ENCODE assay signal across 16 cellular contexts in the genomic region with DNA sequence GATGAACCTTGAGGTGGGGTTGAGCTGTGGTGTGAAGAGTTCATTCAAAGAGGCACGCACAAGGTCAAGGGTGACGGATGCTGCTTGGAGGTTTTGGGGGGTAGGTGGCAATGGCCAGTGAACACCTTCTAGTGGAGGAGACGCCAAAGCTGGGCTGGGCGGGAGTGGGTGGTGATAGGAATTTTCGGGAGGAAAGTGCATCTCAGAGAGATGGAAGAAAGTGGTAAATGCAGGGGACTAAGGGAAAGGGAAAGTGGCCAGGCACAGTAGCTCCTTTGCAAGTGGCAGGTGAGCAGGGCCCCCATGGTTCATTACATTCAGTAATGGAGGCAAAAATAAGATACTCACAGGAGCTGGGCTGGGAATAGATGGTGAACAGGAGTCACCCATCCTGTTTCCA.
DNase-seq lines count a peak whose midpoint lies in the region; TF ChIP-seq lines count a peak whose summit lies in the region.
"Had no signal": no experiment of that assay in that cellular context is flagged by ENCODE, and none has a peak within 500 bp of the region (broad histone marks: within the 10 kb centered on the region; RNA-seq: fewer than 3 reads in every experiment).

No MANE protein-coding gene starts in this region.

- H3K79me2 ChIP-seq in H9 (ENCODE audit: insufficient read depth, low read length) = no peaks in the 10 kb centered on the region
- no peaks in the 10 kb centered on the region for H3K79me2 ChIP-seq in mesendoderm (ENCODE audit: control insufficient read depth, insufficient read depth, low read length)

- H2AK5ac ChIP-seq in H9 (ENCODE audit: insufficient read length, low read length) = no peak overlapping the region
- no peak overlapping the region for H2AK5ac ChIP-seq in neuronal stem cell (ENCODE audit: low read depth, low read length)
- no peak overlapping the region for H2AK5ac ChIP-seq in mesendoderm (ENCODE audit: low read length)

- no peak overlapping the region for H4K91ac ChIP-seq in H9 (ENCODE audit: insufficient read length, low read depth, low read length)
- H4K91ac ChIP-seq in neuronal stem cell (ENCODE audit: low read depth, low read length, poor library complexity) = no peak overlapping the region

- H2BK15ac ChIP-seq in H9 (ENCODE audit: low read depth, low read length) (no peak overlapping the region), neuronal stem cell (ENCODE audit: low read length) (peak overlapping the region; percentile 37), mesendoderm (replicated peaks; ENCODE audit: low read depth) (no peak overlapping the region)

- H3K36me3 Mint-ChIP-seq in H9 (ENCODE audit: insufficient read depth in 1 of 3, low read depth in 3 of 3) (no peaks in the 10 kb centered on the region; a peak in 1 of 7 replicates), endothelial cell (ENCODE audit: low read depth, unreplicated experiment) (peaks cover 5% of the 10 kb centered on the region)
- H3K36me3 Mint-ChIP-seq: CD8-positive, alpha-beta memory T cell had no signal

- no peak overlapping the region for H3K27ac ChIP-seq in H9 (ENCODE audit: insufficient read length, low read depth, low read length)
- H3K27ac ChIP-seq in neuronal stem cell (replicated peaks; ENCODE audit: low read length) = no peak overlapping the region
- H3K27ac ChIP-seq in mesendoderm (ENCODE audit: low read depth, low read length) = no peak overlapping the region

- H3K36me3 ChIP-seq in neuronal stem cell (replicated peaks in 1 of 2; ENCODE audit: control insufficient read depth in 2 of 2, insufficient read depth in 2 of 2, low read length in 2 of 2) = no peaks in the 10 kb centered on the region
- no peaks in the 10 kb centered on the region for H3K36me3 ChIP-seq in mesendoderm (ENCODE audit: control insufficient read depth, insufficient read depth, low read length)
- H3K36me3 ChIP-seq: HAP-1 had no signal

- H3T11ph ChIP-seq in H9 (ENCODE audit: low read length) = no peak overlapping the region

- 0 out of 2 replicates have a peak, but pooled peaks cover 3% of the 10 kb centered on the region for H3K4me1 ChIP-seq in H9 (ENCODE audit: insufficient read depth, low read length)
- peaks cover 11 to 16% of the 10 kb centered on the region in 2 donors for H3K4me1 ChIP-seq in neuronal stem cell (ENCODE audit: control insufficient read depth in 2 of 2, insufficient read depth in 1 of 2, low read depth in 1 of 2, low read length in 2 of 2)
- peaks cover 8% of the 10 kb centered on the region for H3K4me1 ChIP-seq in mesendoderm (ENCODE audit: control insufficient read depth, low read depth, low read length)

- no peaks in the 10 kb centered on the region for H3K9me3 ChIP-seq in H9 (ENCODE audit: control insufficient read depth, low read depth, low read length)
- no peaks in the 10 kb centered on the region for H3K9me3 ChIP-seq in neuronal stem cell (replicated peaks in 1 of 2; ENCODE audit: control insufficient read depth in 2 of 2, insufficient read depth in 1 of 2, low read depth in 1 of 2, low read length in 2 of 2)
- H3K9me3 ChIP-seq: HAP-1 had no signal

- H3K23me2 ChIP-seq in H9 (ENCODE audit: insufficient read length, low read depth, low read length, poor library complexity, severe bottlenecking) = no peaks in the 10 kb centered on the region

- H4K5ac ChIP-seq in H9 (ENCODE audit: insufficient read length, low read depth, low read length) (no peak overlapping the region), mesendoderm (ENCODE audit: low read length) (no peak overlapping the region)

- H3K9ac ChIP-seq in H9 (ENCODE audit: extremely low read depth, insufficient read length, low read length) (no peak overlapping the region), neuronal stem cell (ENCODE audit: low read depth, low read length, poor library complexity) (no peak overlapping the region), mesendoderm (ENCODE audit: low read length) (no peak overlapping the region)

- peaks cover 0 to 3% of the 10 kb centered on the region in 2 experiments; a peak in 1 of 5 replicates for H3K9me3 Mint-ChIP-seq in H9
- H3K9me3 Mint-ChIP-seq in endothelial cell (ENCODE audit: unreplicated experiment) = no peaks in the 10 kb centered on the region
- H3K9me3 Mint-ChIP-seq: CD4-positive, alpha-beta T cell; GM23338 had no signal

- 0 out of 2 replicates have a peak overlapping the region, but pooled peaks have one; percentile 26 for H3K14ac ChIP-seq in H9 (ENCODE audit: insufficient read depth, low read length)
- no peak overlapping the region for H3K14ac ChIP-seq in neuronal stem cell (ENCODE audit: low read length)

- TF ChIP-seq CTCF in H9 (conservative IDR thresholded peaks at IDR 0.05) = no peak
- no peak for TF ChIP-seq CTCF in endothelial cell (IDR thresholded peaks at IDR 0.05; ENCODE audit: unreplicated experiment)

- H2AFZ ChIP-seq in H9 (ENCODE audit: low read length) = no peak overlapping the region
- H2AFZ ChIP-seq in neuronal stem cell (ENCODE audit: low read length) = no peak overlapping the region
- H2AFZ ChIP-seq: GM23338 had no signal

- no peak overlapping the region for H4K8ac ChIP-seq in H9 (replicated peaks; ENCODE audit: insufficient read length, low read depth, low read length)
- H4K8ac ChIP-seq in neuronal stem cell (ENCODE audit: low read depth, low read length) = no peak overlapping the region
- no peak overlapping the region for H4K8ac ChIP-seq in mesendoderm (ENCODE audit: low read depth, low read length)

- H3K27me3 ChIP-seq in H9 (ENCODE audit: insufficient read depth, low read length) (no peaks in the 10 kb centered on the region), neuronal stem cell (ENCODE audit: control insufficient read depth in 3 of 3, insufficient read depth in 3 of 3, low read depth in 1 of 3, low read length in 3 of 3) (no peaks in the 10 kb centered on the region), mesendoderm (ENCODE audit: insufficient read depth, low read length, poor library complexity) (no peaks in the 10 kb centered on the region)

- H3K18ac ChIP-seq in H9 (ENCODE audit: insufficient read length, low read depth, low read length) (no peak overlapping the region), neuronal stem cell (ENCODE audit: low read length) (peak overlapping the region; percentile 13), mesendoderm (ENCODE audit: low read length) (no peak overlapping the region)

- DNase-seq in H9 (no peak), endothelial cell (ENCODE audit: low spot score) (no peak), neuronal stem cell (ENCODE audit: low spot score) (no peak), mesendoderm (no peak), ecto neural progenitor cell (ENCODE audit: low spot score) (no peak), T1000 (lab: John Stamatoyannopoulos, UW) (no peak)
- DNase-seq: CD4-positive, alpha-beta T cell; CD8-positive, alpha-beta memory T cell; DMS 273 treated with DMSO at 0.1 percent for 48 hours; DMS79; EL; GDM1 had no signal

- H2BK20ac ChIP-seq in H9 (ENCODE audit: low read depth, low read length, poor library complexity, severe bottlenecking) = no peak overlapping the region

- H3K4me1 Mint-ChIP-seq in H9 (peaks cover 7 to 33% of the 10 kb centered on the region in 2 experiments; a peak in 3 of 4 replicates), endothelial cell (ENCODE audit: unreplicated experiment) (peaks cover 42% of the 10 kb centered on the region)
- H3K4me1 Mint-ChIP-seq: CD8-positive, alpha-beta memory T cell had no signal

- H3K79me1 ChIP-seq in H9 (ENCODE audit: insufficient read depth, low read depth, low read length, poor library complexity, severe bottlenecking) (no peaks in the 10 kb centered on the region), neuronal stem cell (ENCODE audit: low read depth, low read length) (no peaks in the 10 kb centered on the region), mesendoderm (ENCODE audit: low read length) (no peaks in the 10 kb centered on the region)

- H3K27me3 Mint-ChIP-seq in H9 (ENCODE audit: low read depth) = peaks cover 20% of the 10 kb centered on the region
- H3K27me3 Mint-ChIP-seq in endothelial cell (ENCODE audit: unreplicated experiment) = no peaks in the 10 kb centered on the region

- no peak overlapping the region for H3K4ac ChIP-seq in H9 (ENCODE audit: low read depth, low read length)
- no peak overlapping the region for H3K4ac ChIP-seq in neuronal stem cell (ENCODE audit: low read length)
- H3K4ac ChIP-seq in mesendoderm (ENCODE audit: low read depth, low read length) = no peak overlapping the region

- no peak overlapping the region for H3K4me3 Mint-ChIP-seq in H9
- no peak overlapping the region for H3K4me3 Mint-ChIP-seq in endothelial cell (ENCODE audit: unreplicated experiment)
- H3K4me3 Mint-ChIP-seq: CD14-positive monocyte; CD4-positive, alpha-beta T cell; CD8-positive, alpha-beta memory T cell; GM23338 had no signal

- H2BK5ac ChIP-seq in H9 (ENCODE audit: insufficient read length, low read length) = no peak overlapping the region
- no peak overlapping the region for H2BK5ac ChIP-seq in neuronal stem cell (ENCODE audit: low read length)
- H2BK5ac ChIP-seq in mesendoderm (ENCODE audit: low read length) = no peak overlapping the region

- H3K4me3 ChIP-seq in neuronal stem cell (ENCODE audit: low read length in 2 of 2) (no peak overlapping the region), mesendoderm (ENCODE audit: low read length) (no peak overlapping the region)
- H3K4me3 ChIP-seq: GM12878, GM23338, HAP-1 had no signal

- H3K23ac ChIP-seq in H9 (ENCODE audit: insufficient read length, low read depth, low read length) = no peak overlapping the region
- H3K23ac ChIP-seq in neuronal stem cell (ENCODE audit: low read depth, low read length, poor library complexity) = no peak overlapping the region
- no peak overlapping the region for H3K23ac ChIP-seq in mesendoderm (ENCODE audit: low read length)

- H2BK12ac ChIP-seq in H9 (ENCODE audit: insufficient read length, low read depth, low read length) (no peak overlapping the region), neuronal stem cell (ENCODE audit: low read length) (no peak overlapping the region)

- H3K4me2 ChIP-seq in H9 (ENCODE audit: insufficient read depth, insufficient read length, low read length) (no peak overlapping the region), neuronal stem cell (ENCODE audit: insufficient read depth, low read length, poor library complexity, severe bottlenecking) (no peak overlapping the region), mesendoderm (ENCODE audit: low read length) (no peak overlapping the region)
- H3K4me2 ChIP-seq: GM23338 had no signal

- H3K27ac Mint-ChIP-seq in H9 = no peak overlapping the region
- peak overlapping the region; percentile 31 for H3K27ac Mint-ChIP-seq in endothelial cell (ENCODE audit: unreplicated experiment)
- H3K27ac Mint-ChIP-seq: CD4-positive, alpha-beta T cell; CD8-positive, alpha-beta memory T cell; GM23338 had no signal

- H2BK120ac ChIP-seq in H9 (ENCODE audit: low read depth, low read length, poor library complexity, severe bottlenecking) (no peak overlapping the region), neuronal stem cell (ENCODE audit: low read depth, low read length) (no peak overlapping the region), mesendoderm (ENCODE audit: low read depth, low read length) (no peak overlapping the region)

- no CpG with 5 or more reads among the region's 5 CpGs for WGBS in H9 (ENCODE audit: extremely low coverage, insufficient read length, low lambda C conversion rate)
- no CpG with 5 or more reads among the region's 5 CpGs for WGBS in neuronal stem cell (ENCODE audit: extremely low coverage in 2 of 2, insufficient read length in 2 of 2, insufficient replicate concordance in 1 of 2), 2 donors
- WGBS in mesendoderm (ENCODE audit: extremely low coverage, insufficient coverage, low lambda C conversion rate) = no CpG with 5 or more reads among the region's 5 CpGs

- H4K20me1 ChIP-seq in H9 (ENCODE audit: control insufficient read depth, insufficient read depth, insufficient read length) = no peaks in the 10 kb centered on the region

- H3K56ac ChIP-seq in H9 (ENCODE audit: insufficient read length, low read depth, low read length) (no peak overlapping the region), mesendoderm (ENCODE audit: low read length) (no peak overlapping the region)
